In the genomic region with DNA sequence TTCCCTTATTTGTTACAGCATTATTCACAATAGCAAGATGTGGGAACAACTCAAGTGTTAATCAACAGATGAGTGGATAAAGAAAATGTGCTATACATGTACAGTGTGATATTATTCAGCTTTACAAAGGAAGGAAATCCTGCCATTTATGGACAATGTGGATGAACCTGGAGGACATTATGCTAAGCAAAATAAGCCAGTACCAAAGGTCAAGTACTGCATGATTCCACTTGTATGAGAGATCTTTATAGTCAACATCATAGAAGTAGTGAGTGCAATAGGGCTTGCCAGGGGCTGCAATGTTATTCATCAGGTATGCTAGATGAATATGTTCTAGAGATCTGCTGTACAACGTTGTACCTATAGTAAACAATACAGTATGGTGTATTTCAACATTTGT, we compare ENCODE assay signal across 14 cellular contexts.
"Had no signal": no experiment of that assay in that cellular context is flagged by ENCODE, and none has a peak within 500 bp of the region (broad histone marks: within the 10 kb centered on the region; RNA-seq: fewer than 3 reads in every experiment).

No MANE protein-coding gene starts in this region.

- FAIRE-seq: pancreas had no signal

- H3K4me3 ChIP-seq: gastroesophageal sphincter, heart left ventricle, pancreas, testis had no signal

- H3K4me1 ChIP-seq: gastroesophageal sphincter, pancreas, testis had no signal

- H3K27ac ChIP-seq: gastroesophageal sphincter, heart left ventricle, testis had no signal

- H3K27me3 ChIP-seq: gastroesophageal sphincter, heart left ventricle, pancreas, testis had no signal

- DNase-seq: activated CD4-positive, alpha-beta T cell treated with anti-CD3 and anti-CD28 coated beads for 36 hours; activated CD4-positive, alpha-beta T cell treated with anti-CD3 and anti-CD28 coated beads, Interleukin-2, amount 50 U/mL, for 48 hours; caudate nucleus; heart left ventricle; mesendoderm; naive thymus-derived CD8-positive, alpha-beta T cell; pancreas; stimulated activated CD4-positive, alpha-beta T cell treated with anti-CD3 and anti-CD28 coated beads, Interleukin-4, amount 100 ng/mL, for 24 hours; T-helper 2 cell; testis had no signal

- H3K36me3 ChIP-seq: gastroesophageal sphincter, heart left ventricle, pancreas had no signal

- H3K9me3 ChIP-seq: gastroesophageal sphincter, heart left ventricle, pancreas, testis had no signal

- ATAC-seq: activated CD4-positive, alpha-beta T cell treated with anti-CD3 and anti-CD28 coated beads for 36 hours; esophagus mucosa; gastroesophageal sphincter; heart left ventricle; naive thymus-derived CD8-positive, alpha-beta T cell; sciatic nerve; stimulated activated memory B cell treated with anti-CD40 and anti-IgM and Interleukin-4, amounts not matched to agents 10 μg/mL and 1 μg/mL and 100 μg/mL, for 72 hours had no signal
